In the genomic region with DNA sequence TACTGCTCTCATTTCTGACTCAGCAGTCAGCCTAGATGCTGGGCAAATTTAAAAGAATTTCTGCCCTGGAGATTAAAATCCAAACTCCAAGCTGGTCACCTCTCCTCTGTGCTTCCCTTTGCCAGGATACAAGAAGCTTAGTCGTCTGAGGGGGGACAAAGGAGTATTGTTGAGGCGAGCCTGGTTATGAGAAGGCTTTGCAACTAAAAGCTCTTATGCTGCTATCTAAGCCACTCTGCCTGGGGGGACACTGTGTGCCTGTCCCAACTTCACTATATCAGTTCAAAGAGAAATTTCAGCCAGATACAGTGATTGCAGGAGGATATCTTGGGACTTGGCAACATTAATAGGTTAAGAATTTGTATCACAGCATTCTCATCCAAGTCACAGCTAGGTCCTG, we compare ENCODE assay signal across 12 cellular contexts. TPM values are rescaled to one million over a fixed set of nuclear protein-coding genes. Genes with fewer than 3 reads are reported as not detected.
"Had no signal": no experiment of that assay in that cellular context is flagged by ENCODE, and none has a peak within 500 bp of the region (broad histone marks: within the 10 kb centered on the region; RNA-seq: fewer than 3 reads in every experiment).

No MANE protein-coding gene starts in this region.

- DNase-seq: activated CD4-positive, alpha-beta T cell treated with anti-CD3 and anti-CD28 coated beads for 36 hours; activated CD4-positive, alpha-beta T cell treated with anti-CD3 and anti-CD28 coated beads, Interleukin-2, amount 50 U/mL, for 48 hours; activated T-cell treated with anti-CD3 and anti-CD28 coated beads for 4 hours; mammary epithelial cell; spleen; stimulated activated CD4-positive, alpha-beta T cell treated with anti-CD3 and anti-CD28 coated beads, Interleukin-4, amount 100 ng/mL, for 4 hours; stimulated activated naive B cell treated with anti-CD40 and anti-IgM and Interleukin-4, amounts not matched to agents 10 μg/mL and 1 μg/mL and 100 μg/mL, for 72 hours; uterus had no signal

- ATAC-seq: activated CD4-positive, alpha-beta T cell treated with anti-CD3 and anti-CD28 coated beads for 36 hours; left lobe of liver; stimulated activated naive B cell treated with anti-CD40 and anti-IgM and Interleukin-4, amounts not matched to agents 10 μg/mL and 1 μg/mL and 100 μg/mL, for 72 hours had no signal

- H3K4me3 ChIP-seq: cardiac muscle cell, spleen, tibial nerve, uterus had no signal

RNA-seq across cellular contexts. Expression of gene PLEKHH1, which starts 10.8 kb away (rescaled TPM):
- total RNA-seq: mononuclear cell had no signal
